In genomic region chr2:31413876-31414550, GRCh38 we compare ENCODE assay signal across 10 cellular contexts. TPM values are rescaled to one million over a fixed set of nuclear protein-coding genes. Genes with fewer than 3 reads are reported as not detected.
DNase-seq lines count a peak whose midpoint lies in the region; ATAC-seq lines count a peak whose summit lies in the region.
"Had no signal": no experiment of that assay in that cellular context is flagged by ENCODE, and none has a peak within 500 bp of the region (broad histone marks: within the 10 kb centered on the region; RNA-seq: fewer than 3 reads in every experiment).

No MANE protein-coding gene starts in this region.

- H3K27ac Mint-ChIP-seq in T-helper 2 cell treated with Interferon-gamma antibody and Interleukin-4, amounts not matched to agents 5 μg/mL and 100 μg/mL, for 36 hours = no peak overlapping the region

- H3K4me1 Mint-ChIP-seq in T-helper 2 cell treated with Interferon-gamma antibody and Interleukin-4, amounts not matched to agents 5 μg/mL and 100 μg/mL, for 36 hours (ENCODE audit: low read depth) = peaks cover 11% of the 10 kb centered on the region

- no peaks in the 10 kb centered on the region for H3K36me3 Mint-ChIP-seq in T-helper 2 cell treated with Interferon-gamma antibody and Interleukin-4, amounts not matched to agents 5 μg/mL and 100 μg/mL, for 36 hours (ENCODE audit: low read depth)

- ATAC-seq in left colon (peak; percentile 56), GM21528 (IDR thresholded peaks at IDR 0.05; ENCODE audit: low FRiP score, unreplicated experiment) (no peak)

- in situ Hi-C loops in Caki2 (cut with HindIII; ENCODE audit: low pct_unique_long_range_greater_than_20kb, low sequenced_read_pairs) = no loop called here

- intact Hi-C loops in left colon (cut with DNase I, micrococcal nuclease) = no loop called here

- DNase-seq in Caki2 (ENCODE audit: low read depth) (peak; percentile 45), HT1080 (ENCODE audit: low read depth) (peak; percentile 37), left colon (no peak), HCEC 1CT (no peak), occipital lobe (lab: John Stamatoyannopoulos, UW) (no peak), NCI-H774 (lab: John Stamatoyannopoulos, UW) (no peak)
- DNase-seq in T-helper 2 cell treated with Interferon-gamma antibody and Interleukin-4, amounts not matched to agents 5 μg/mL and 100 μg/mL, for 36 hours (ENCODE audit: low spot score) = peak; percentile 10
- DNase-seq: effector CD4-positive, alpha-beta T cell had no signal

- peaks cover 8% of the 10 kb centered on the region for H3K9me3 Mint-ChIP-seq in T-helper 2 cell treated with Interferon-gamma antibody and Interleukin-4, amounts not matched to agents 5 μg/mL and 100 μg/mL, for 36 hours

- peaks cover 12% of the 10 kb centered on the region for H3K27me3 Mint-ChIP-seq in T-helper 2 cell treated with Interferon-gamma antibody and Interleukin-4, amounts not matched to agents 5 μg/mL and 100 μg/mL, for 36 hours (ENCODE audit: low read depth)

- no peak overlapping the region for H3K4me3 Mint-ChIP-seq in T-helper 2 cell treated with Interferon-gamma antibody and Interleukin-4, amounts not matched to agents 5 μg/mL and 100 μg/mL, for 36 hours

RNA-seq across cellular contexts. Expression of gene XDH, which starts 0.5 kb away (rescaled TPM):
- total RNA-seq in Caki2 (2014; rRNA removed; shearing (Covaris generic); ENCODE audit: low replicate concordance) = 0.68 and 1.4 TPM in 2 replicates
- total RNA-seq in HT1080 (2014; rRNA removed; shearing (Covaris generic)) = 3.1 and 3.7 TPM in 2 replicates
- 1.2 and 1.6 TPM in 2 replicates for polyA plus RNA-seq in HT1080 (2015; cell fraction: cytosol; rRNA removed)
- polyA plus RNA-seq in HT1080 (2015; cell fraction: nucleus; rRNA removed) = 2.0 and 3.0 TPM in 2 replicates
- total RNA-seq in left colon (10 to 100 TPM; 47.4 to 75.2 TPM), occipital lobe (not detected)
- total RNA-seq: SJCRH30 had no signal

Comparison
In these comparisons a context has a peak if more than half of its experiments do, and no peak if none do; other contexts are left out.
1. DNase-seq: peak in Caki2 (single experiment), HT1080 (single experiment) and T-helper 2 cell treated with Interferon-gamma antibody and Interleukin-4, amounts not matched to agents 5 μg/mL and 100 μg/mL, for 36 hours (single experiment); none in left colon (0 of 2), HCEC 1CT (single experiment), occipital lobe (single experiment) and NCI-H774 (single experiment).
2. RNA of gene XDH, which starts 0.5 kb away (total RNA-seq): 47.4 to 75.2 TPM in left colon; 3.1 to 3.7 TPM in HT1080, 0.68 to 1.4 TPM in Caki2 and not detected in occipital lobe (single experiment); every median in the first group is over 10 times any median in the second.